In genomic region chr1:209103135-209103534, GRCh38 we compare ENCODE assay signal across 1 cellular context.
TF ChIP-seq lines count a peak whose summit lies in the region.

No MANE protein-coding gene starts in this region.

TF ChIP-seq in H1, 55 proteins besides CTCF, POLR2A, EP300 and RAD21 (continued from another document):
- TF ChIP-seq BCL11A (IDR thresholded peaks at IDR 0.05; ENCODE audit: low read depth in 2 of 2, low read length in 2 of 2): no peak
- no peak for TF ChIP-seq CHD1 (IDR thresholded peaks at IDR 0.05; ENCODE audit: low read depth, low read length)
- no peak for TF ChIP-seq SRF (IDR thresholded peaks at IDR 0.05; ENCODE audit: low read depth, low read length)
- TF ChIP-seq HDAC6 (IDR thresholded peaks at IDR 0.05; ENCODE audit: low read depth, low read length): no peak
- TF ChIP-seq MAX (IDR thresholded peaks at IDR 0.05): no peak
- no peak for TF ChIP-seq FOSL1 (IDR thresholded peaks at IDR 0.05; ENCODE audit: insufficient read depth, low read depth, low read length)
- no peak for TF ChIP-seq CTBP2 (IDR thresholded peaks at IDR 0.05; ENCODE audit: borderline replicate concordance, insufficient read depth, insufficient read length, low read length)
- no peak for TF ChIP-seq NANOG (IDR thresholded peaks at IDR 0.05; ENCODE audit: insufficient read depth, low read depth, low read length, poor library complexity, severe bottlenecking)
- TF ChIP-seq HDAC2 (IDR thresholded peaks at IDR 0.05; ENCODE audit: borderline replicate concordance in 1 of 2, low read depth in 2 of 2, low read length in 2 of 2): no peak
- no peak for TF ChIP-seq CHD2 (IDR thresholded peaks at IDR 0.05; ENCODE audit: low read length)
- no peak for TF ChIP-seq ATF2 (IDR thresholded peaks at IDR 0.05; ENCODE audit: low read length)
- TF ChIP-seq RNF2 (IDR thresholded peaks at IDR 0.05; ENCODE audit: borderline replicate concordance, low read depth, low read length, missing control alignments, poor library complexity, severe bottlenecking): no peak
